15 cellular contexts compared by ENCODE assay signal in genomic region chr7:126685018-126685573, GRCh38.
DNase-seq lines count a peak whose midpoint lies in the region; ATAC-seq and TF ChIP-seq lines count a peak whose summit lies in the region.
"Had no signal": no experiment of that assay in that cellular context is flagged by ENCODE, and none has a peak within 500 bp of the region (broad histone marks: within the 10 kb centered on the region; RNA-seq: fewer than 3 reads in every experiment).

No MANE protein-coding gene starts in this region.

- no peak overlapping the region for H3K23ac ChIP-seq in mesenchymal stem cell (ENCODE audit: low read length in 2 of 2)

- H3K4me2 ChIP-seq in mesenchymal stem cell (ENCODE audit: low read length, poor library complexity, severe bottlenecking): no peak overlapping the region
- H3K4me2 ChIP-seq: BLaER1 treated with 17β-estradiol and CSF1 and Interleukin-3, amounts not matched to agents 10 nM and 100 nM had no signal

- H3K9me3 ChIP-seq in mesenchymal stem cell (ENCODE audit: control insufficient read depth, low read length) (no peaks in the 10 kb centered on the region), aorta (ENCODE audit: control insufficient read depth, low read length) (no peaks in the 10 kb centered on the region), thyroid gland (no peaks in the 10 kb centered on the region)

- H3K4ac ChIP-seq in mesenchymal stem cell (ENCODE audit: low read depth in 1 of 2, low read length in 2 of 2): no peak overlapping the region

- peak overlapping the region; percentile 80 for H2AK5ac ChIP-seq in mesenchymal stem cell (ENCODE audit: low read length, severe bottlenecking)

- 89% methylated on average over 11 of the region's 11 CpGs for WGBS in mesenchymal stem cell
- WGBS in aorta, 2 donors: 89 to 93% methylated on average over 9 to 11 of the region's 11 CpGs
- WGBS in thyroid gland, 2 donors: 87 to 100% methylated on average over 2 to 7 of the region's 11 CpGs

- H3K4me1 ChIP-seq in mesenchymal stem cell (ENCODE audit: control insufficient read depth, insufficient read depth, low read depth, low read length) (peaks cover 14% of the 10 kb centered on the region), aorta (ENCODE audit: control insufficient read depth in 1 of 2, insufficient read depth in 2 of 2, low read length in 2 of 2) (no peaks in the 10 kb centered on the region), thyroid gland (no peaks in the 10 kb centered on the region)
- H3K4me1 ChIP-seq: BLaER1 treated with 17β-estradiol and CSF1 and Interleukin-3, amounts not matched to agents 10 nM and 100 nM had no signal

- no peak overlapping the region for H2BK120ac ChIP-seq in mesenchymal stem cell (ENCODE audit: low read depth, low read length)

- no peak overlapping the region for H3K18ac ChIP-seq in mesenchymal stem cell (ENCODE audit: low read depth in 1 of 2, low read length in 2 of 2)

- H3K79me1 ChIP-seq in mesenchymal stem cell (replicated peaks; ENCODE audit: low read length, poor library complexity, severe bottlenecking): no peaks in the 10 kb centered on the region

- ATAC-seq in stimulated activated naive CD8-positive, alpha-beta T cell treated with anti-CD3 and anti-CD28 coated beads, Interleukin-15, amount 100 ng/mL, for 72 hours: peak; percentile 53
- ATAC-seq in stimulated activated naive CD8-positive, alpha-beta T cell treated with anti-CD3 and anti-CD28 coated beads, Interleukin-15, Interleukin-2, amounts not matched to agents 100 U/mL and 50 U/mL, for 24 hours: no peak
- peak; percentile 5 for ATAC-seq in stimulated activated effector memory CD8-positive, alpha-beta T cell treated with anti-CD3 and anti-CD28 coated beads, Interleukin-12 subunit alpha, Interleukin-12 subunit beta, amount 100 ng/mL, for 72 hours
- ATAC-seq in aorta (ENCODE audit: low FRiP score): peak; percentile 30
- ATAC-seq: CD8-positive, alpha-beta T cell; HepG2 had no signal

- H3K27me3 ChIP-seq in mesenchymal stem cell (ENCODE audit: control insufficient read depth in 1 of 2, insufficient read depth in 1 of 2, low read length in 2 of 2) (no peaks in the 10 kb centered on the region), aorta (ENCODE audit: control insufficient read depth in 1 of 2, insufficient read depth in 2 of 2, low read length in 1 of 2) (no peaks in the 10 kb centered on the region), thyroid gland (no peaks in the 10 kb centered on the region)
- H3K27me3 ChIP-seq: BLaER1 treated with 17β-estradiol and CSF1 and Interleukin-3, amounts not matched to agents 10 nM and 100 nM had no signal

- no peak overlapping the region for H2BK5ac ChIP-seq in mesenchymal stem cell (ENCODE audit: low read depth, low read length, poor library complexity, severe bottlenecking)

- no peak overlapping the region for H3K14ac ChIP-seq in mesenchymal stem cell (ENCODE audit: low read length in 2 of 2)

- H3K27ac Mint-ChIP-seq in stimulated activated naive CD8-positive, alpha-beta T cell treated with anti-CD3 and anti-CD28 coated beads, Interleukin-15, amount 100 ng/mL, for 72 hours: no peak overlapping the region
- H3K27ac Mint-ChIP-seq in stimulated activated effector memory CD8-positive, alpha-beta T cell treated with anti-CD3 and anti-CD28 coated beads, Interleukin-12 subunit alpha, Interleukin-12 subunit beta, amount 100 ng/mL, for 72 hours: no peak overlapping the region
- H3K27ac Mint-ChIP-seq: B cell; CD8-positive, alpha-beta T cell; H9 had no signal

- no peak overlapping the region for H3K9ac ChIP-seq in mesenchymal stem cell (ENCODE audit: low read length)
- H3K9ac ChIP-seq: BLaER1 treated with 17β-estradiol and CSF1 and Interleukin-3, amounts not matched to agents 10 nM and 100 nM had no signal

- DNase-seq in stimulated activated naive CD8-positive, alpha-beta T cell treated with anti-CD3 and anti-CD28 coated beads, Interleukin-15, amount 100 ng/mL, for 72 hours: no peak
- no peak for DNase-seq in stimulated activated naive CD8-positive, alpha-beta T cell treated with anti-CD3 and anti-CD28 coated beads, Interleukin-15, Interleukin-2, amounts not matched to agents 100 U/mL and 50 U/mL, for 24 hours
- DNase-seq in mesenchymal stem cell (no peak), aorta (peak in 1 of 2 donors; percentile 64), inferior parietal cortex (ENCODE audit: extremely low spot score) (no peak), thyroid gland (no peak), SKM-1 treated with dmso at 0.1 percent for 144 hours (lab: John Stamatoyannopoulos, UW; ENCODE audit: unreplicated experiment) (no peak)
- DNase-seq in stimulated activated effector memory CD8-positive, alpha-beta T cell treated with anti-CD3 and anti-CD28 coated beads, Interleukin-12 subunit alpha, Interleukin-12 subunit beta, amount 100 ng/mL, for 72 hours (ENCODE audit: low spot score in 2 of 2): no peak
- DNase-seq: CD8-positive, alpha-beta T cell; COR-L47; DMS 273 treated with DMSO at 0.1 percent for 48 hours; H9 had no signal

- no peak for TF ChIP-seq POLR2A in thyroid gland (IDR thresholded peaks at IDR 0.05)

- H4K91ac ChIP-seq in mesenchymal stem cell (ENCODE audit: low read length): no peak overlapping the region

- H4K8ac ChIP-seq in mesenchymal stem cell (ENCODE audit: low read length): no peak overlapping the region

- no peaks in the 10 kb centered on the region for H3K36me3 Mint-ChIP-seq in stimulated activated effector memory CD8-positive, alpha-beta T cell treated with anti-CD3 and anti-CD28 coated beads, Interleukin-12 subunit alpha, Interleukin-12 subunit beta, amount 100 ng/mL, for 72 hours
- H3K36me3 Mint-ChIP-seq: CD8-positive, alpha-beta T cell had no signal

- H3K27me3 Mint-ChIP-seq in stimulated activated naive CD8-positive, alpha-beta T cell treated with anti-CD3 and anti-CD28 coated beads, Interleukin-15, amount 100 ng/mL, for 72 hours: no peaks in the 10 kb centered on the region
- H3K27me3 Mint-ChIP-seq: B cell had no signal

- no peak overlapping the region for H2BK12ac ChIP-seq in mesenchymal stem cell (ENCODE audit: low read length in 2 of 2)

- H3K4me3 ChIP-seq in mesenchymal stem cell (ENCODE audit: insufficient read depth in 1 of 2, low read depth in 1 of 2, low read length in 2 of 2) (peak overlapping the region in 1 of 2 experiments; percentile 8), aorta (ENCODE audit: low read length in 2 of 2) (no peak overlapping the region), thyroid gland (replicated peaks in 1 of 3) (no peak overlapping the region)
- H3K4me3 ChIP-seq: BLaER1 treated with 17β-estradiol and CSF1 and Interleukin-3, amounts not matched to agents 10 nM and 100 nM had no signal

- H3K4me3 Mint-ChIP-seq in stimulated activated naive CD8-positive, alpha-beta T cell treated with anti-CD3 and anti-CD28 coated beads, Interleukin-15, amount 100 ng/mL, for 72 hours: no peak overlapping the region
- no peak overlapping the region for H3K4me3 Mint-ChIP-seq in stimulated activated effector memory CD8-positive, alpha-beta T cell treated with anti-CD3 and anti-CD28 coated beads, Interleukin-12 subunit alpha, Interleukin-12 subunit beta, amount 100 ng/mL, for 72 hours
- H3K4me3 Mint-ChIP-seq: B cell; CD8-positive, alpha-beta T cell; H9 had no signal

- H3K36me3 ChIP-seq in mesenchymal stem cell (ENCODE audit: control insufficient read depth in 1 of 2, insufficient read depth in 2 of 2, low read depth in 1 of 2, low read length in 2 of 2): no peaks in the 10 kb centered on the region
- no peaks in the 10 kb centered on the region for H3K36me3 ChIP-seq in aorta (ENCODE audit: control insufficient read depth in 1 of 2, insufficient read depth in 2 of 2, low read length in 1 of 2)
- no peaks in the 10 kb centered on the region for H3K36me3 ChIP-seq in thyroid gland
- H3K36me3 ChIP-seq: BLaER1 treated with 17β-estradiol and CSF1 and Interleukin-3, amounts not matched to agents 10 nM and 100 nM had no signal

- no peak overlapping the region for H3K27ac ChIP-seq in mesenchymal stem cell (ENCODE audit: low read length, poor library complexity, severe bottlenecking)
- H3K27ac ChIP-seq in aorta (ENCODE audit: low read depth in 1 of 2, low read length in 2 of 2): no peak overlapping the region
- no peak overlapping the region for H3K27ac ChIP-seq in thyroid gland
- H3K27ac ChIP-seq: BLaER1 treated with 17β-estradiol and CSF1 and Interleukin-3, amounts not matched to agents 10 nM and 100 nM had no signal

- H2BK15ac ChIP-seq in mesenchymal stem cell (ENCODE audit: low read depth, poor library complexity, severe bottlenecking): no peak overlapping the region

- intact Hi-C loops in aorta (cut with DNase I): no loop called here
- intact Hi-C loops in thyroid gland (cut with DNase I): no loop called here

- TF ChIP-seq CTCF in thyroid gland (IDR thresholded peaks at IDR 0.05): no peak

- H2AFZ ChIP-seq in mesenchymal stem cell (ENCODE audit: low read depth, low read length): no peak overlapping the region

- no peaks in the 10 kb centered on the region for H3K4me1 Mint-ChIP-seq in stimulated activated naive CD8-positive, alpha-beta T cell treated with anti-CD3 and anti-CD28 coated beads, Interleukin-15, amount 100 ng/mL, for 72 hours
- H3K4me1 Mint-ChIP-seq in stimulated activated effector memory CD8-positive, alpha-beta T cell treated with anti-CD3 and anti-CD28 coated beads, Interleukin-12 subunit alpha, Interleukin-12 subunit beta, amount 100 ng/mL, for 72 hours: no peaks in the 10 kb centered on the region
- H3K4me1 Mint-ChIP-seq: B cell had no signal

- peaks cover 0 to 4% of the 10 kb centered on the region in 2 donors for H3K9me3 Mint-ChIP-seq in stimulated activated naive CD8-positive, alpha-beta T cell treated with anti-CD3 and anti-CD28 coated beads, Interleukin-15, amount 100 ng/mL, for 72 hours
- H3K9me3 Mint-ChIP-seq in stimulated activated effector memory CD8-positive, alpha-beta T cell treated with anti-CD3 and anti-CD28 coated beads, Interleukin-12 subunit alpha, Interleukin-12 subunit beta, amount 100 ng/mL, for 72 hours: no peaks in the 10 kb centered on the region
- H3K9me3 Mint-ChIP-seq: CD8-positive, alpha-beta T cell had no signal
